ENCODE assay signal across 1 cellular context in genomic region chr14:60095781-60096450, GRCh38.
TF ChIP-seq lines count a peak whose summit lies in the region.

No MANE protein-coding gene starts in this region.

TF ChIP-seq in K562, 482 proteins besides CTCF, POLR2A, EP300 and RAD21 (continued from another document):
- TF ChIP-seq RREB1 (CRISPR knock-in tag; IDR thresholded peaks at IDR 0.05) (no peak), ZFP1 (CRISPR knock-in tag; IDR thresholded peaks at IDR 0.05) (no peak), ZBTB2 (IDR thresholded peaks at IDR 0.05) (no peak)
